ENCODE assay signal across 8 cellular contexts in the genomic region with DNA sequence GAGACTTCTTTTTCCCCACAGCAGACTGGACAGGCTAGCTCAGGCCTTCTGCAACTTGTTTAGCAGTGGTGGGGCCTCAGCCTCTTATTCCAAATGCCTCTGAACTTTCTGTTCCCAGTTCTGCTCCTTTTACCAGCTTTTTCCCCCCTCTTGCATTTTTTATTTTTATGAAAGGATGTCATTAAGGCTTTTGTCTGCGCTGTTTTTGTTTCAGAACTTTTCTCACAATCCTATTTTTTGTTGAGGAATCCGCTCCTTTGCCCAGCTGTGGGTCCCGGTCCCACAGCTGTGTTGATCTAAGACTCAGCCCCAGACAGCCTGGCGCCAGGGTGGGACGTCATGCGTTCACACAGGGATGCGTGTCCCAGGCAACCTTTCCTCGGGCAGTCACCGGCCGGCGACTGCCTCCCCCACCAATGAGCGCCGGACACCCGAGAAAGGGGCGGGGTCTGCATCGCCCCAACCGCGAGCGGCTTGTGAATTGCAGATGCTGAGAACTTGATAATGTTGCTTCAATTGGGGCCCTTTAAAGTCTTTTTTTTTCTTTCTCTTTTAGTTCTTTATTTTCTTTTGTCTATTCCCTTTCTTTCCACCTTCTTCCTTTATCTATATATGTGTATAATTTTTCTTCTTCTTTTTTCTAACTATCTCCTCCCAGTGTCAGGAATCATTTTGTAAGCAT. TPM values are rescaled to one million over a fixed set of nuclear protein-coding genes. Genes with fewer than 3 reads are reported as not detected.
DNase-seq lines count a peak whose midpoint lies in the region; ATAC-seq and TF ChIP-seq lines count a peak whose summit lies in the region.

No MANE protein-coding gene starts in this region.

- no peak for TF ChIP-seq CTCF in BE2C (IDR thresholded peaks at IDR 0.05; ENCODE audit: low read depth, low read length)

- H3K9me3 ChIP-seq in BE2C, result no peaks in the 10 kb centered on the region

- DNase-seq in BE2C, result peak; percentile 95
- peak; percentile 92 for DNase-seq in H7
- peak; percentile 77 for DNase-seq in NCI-H510A (lab: John Stamatoyannopoulos, UW)
- DNase-seq in head of caudate nucleus, result peak; percentile 82 to 96 (median 92)
- peak in 55 of 56 donors; percentile 13 to 94 (median 84) for DNase-seq in nucleus accumbens (lab: John Stamatoyannopoulos, UW)
- no peak for DNase-seq in T-helper 9 cell

- WGBS in adipose tissue, 3 donors, result 2 to 5% (median 3%) methylated on average over 19 of the region's 19 CpGs

- intact Hi-C loops in head of caudate nucleus (cut with DNase I), result no loop called here

- H3K27me3 ChIP-seq in BE2C, result no peaks in the 10 kb centered on the region
- H3K27me3 ChIP-seq in H7 (ENCODE audit: control insufficient read depth, insufficient read depth, low read length), result peaks cover 17% of the 10 kb centered on the region

- ATAC-seq in GM19397 (IDR thresholded peaks at IDR 0.05; ENCODE audit: unreplicated experiment), result no peak

- peaks cover 18% of the 10 kb centered on the region for H3K36me3 ChIP-seq in BE2C
- no peaks in the 10 kb centered on the region for H3K36me3 ChIP-seq in H7 (replicated peaks; ENCODE audit: control insufficient read depth, insufficient read depth, low read length)

- peaks cover 20% of the 10 kb centered on the region for H3K4me1 ChIP-seq in BE2C

- H3K27ac ChIP-seq in adipose tissue (ENCODE audit: low read depth, low read length), result peak overlapping the region; percentile 73

- H3K4me3 ChIP-seq in BE2C (ENCODE audit: low read depth, low read length), result peak overlapping the region; percentile 28; the same call in 1 of the 2 replicates
- no peak overlapping the region for H3K4me3 ChIP-seq in H7 (ENCODE audit: insufficient read depth, low read depth, low read length)

RNA-seq across cellular contexts. Expression of a gene that starts 3.0 kb away (rescaled TPM):
- polyA plus RNA-seq in BE2C (2012; ENCODE audit: insufficient read depth, insufficient read length, low read depth), result 63.3 TPM
- total RNA-seq in H7 (2014; rRNA removed; shearing (Covaris generic)), result 149 and 160 TPM in 2 replicates
- polyA plus RNA-seq in adipose tissue, result 100 to 1,000 TPM in 2 of 3 donors, 10 to 100 TPM in 1; 58.7 to 375 (median 170) TPM

RNA-seq across cellular contexts. Expression of a gene that starts 31.2 kb away (rescaled TPM):
- 0.73 TPM for polyA plus RNA-seq in BE2C (2012; ENCODE audit: insufficient read depth, insufficient read length, low read depth)
- 7.8 and 9.9 TPM in 2 replicates for total RNA-seq in H7 (2014; rRNA removed; shearing (Covaris generic))
- polyA plus RNA-seq in adipose tissue, result under 1 TPM; 0.10 to 0.22 (median 0.16) TPM
